26 cellular contexts compared by ENCODE assay signal in the genomic region with DNA sequence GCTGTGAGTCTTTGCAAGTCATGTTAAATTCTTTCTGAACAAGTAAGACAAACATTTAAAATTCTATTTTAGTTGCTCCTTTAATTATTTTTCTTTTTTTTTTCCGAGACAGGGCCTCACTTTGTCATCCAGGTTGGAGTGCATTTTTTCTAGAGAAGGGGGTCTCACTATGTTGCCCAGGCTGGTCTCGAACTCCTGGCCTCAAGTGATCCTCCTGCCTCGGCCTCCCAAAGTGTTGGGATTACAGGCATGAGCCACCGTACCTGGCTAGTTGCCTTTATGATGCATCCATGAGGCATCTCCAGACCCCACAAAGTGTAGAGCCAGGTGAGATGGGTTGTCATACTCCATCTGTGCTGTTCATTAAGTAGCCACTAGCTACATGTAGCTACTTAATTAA. TPM values are rescaled to one million over a fixed set of nuclear protein-coding genes. Genes with fewer than 3 reads are reported as not detected.
DNase-seq lines count a peak whose midpoint lies in the region; ATAC-seq, FAIRE-seq and TF ChIP-seq lines count a peak whose summit lies in the region.
"Had no signal": no experiment of that assay in that cellular context is flagged by ENCODE, and none has a peak within 500 bp of the region (broad histone marks: within the 10 kb centered on the region; RNA-seq: fewer than 3 reads in every experiment).

No MANE protein-coding gene starts in this region.

- dilution Hi-C loops in IMR-90 (cut with HindIII; ENCODE audit: low sequenced_read_pairs, unreplicated experiment): no loop called here

- no peaks in the 10 kb centered on the region for H3K27me3 Mint-ChIP-seq in neural crest cell (ENCODE audit: low read depth)
- H3K27me3 Mint-ChIP-seq: CD4-positive, alpha-beta T cell; CD8-positive, alpha-beta memory T cell had no signal

- H3K79me2 ChIP-seq in HepG2 (ENCODE audit: insufficient read depth, low read length): peaks cover 91% of the 10 kb centered on the region

- ATAC-seq in HepG2 (no peak), right lobe of liver (no peak), IMR-90 (ENCODE audit: low read depth) (no peak)

- H3K4ac ChIP-seq in IMR-90 (ENCODE audit: low read depth, low read length): peak overlapping the region; percentile 66; the same call in 1 of the 2 replicates

- peak overlapping the region; percentile 24 for H3K4me3 Mint-ChIP-seq in neural crest cell
- H3K4me3 Mint-ChIP-seq: CD14-positive monocyte had no signal

- BruUV-seq in HepG2 (replicated peaks; lab: Mats Ljungman, UMichigan) (no TSS peak), IMR-90 (replicated peaks; lab: Mats Ljungman, UMichigan) (no TSS peak)

- peaks cover 24 to 80% of the 10 kb centered on the region in 2 experiments for H3K79me1 ChIP-seq in IMR-90 (ENCODE audit: low read depth in 1 of 2, low read length in 2 of 2)

- H2BK120ac ChIP-seq in IMR-90 (ENCODE audit: low read depth, low read length): no peak overlapping the region

- no peak overlapping the region for H2AK9ac ChIP-seq in IMR-90 (replicated peaks; ENCODE audit: low read depth, low read length, poor library complexity)

- no peaks in the 10 kb centered on the region for H3K36me3 Mint-ChIP-seq in neural crest cell (ENCODE audit: low read depth)

- 95% methylated on average over 4 of the region's 4 CpGs for WGBS in HepG2 (ENCODE audit: low lambda C conversion rate)
- WGBS in right lobe of liver (ENCODE audit: insufficient coverage, low coverage, low lambda C conversion rate, missing lambda C conversion rate): no CpG with 5 or more reads among the region's 4 CpGs
- WGBS in IMR-90 (ENCODE audit: extremely low coverage in 2 of 2, insufficient read length in 1 of 2), 2 experiments: no CpG with 5 or more reads among the region's 4 CpGs

- H3K9me3 Mint-ChIP-seq in neural crest cell: no peaks in the 10 kb centered on the region
- H3K9me3 Mint-ChIP-seq: CD4-positive, alpha-beta T cell; CD8-positive, alpha-beta memory T cell had no signal

- H2BK5ac ChIP-seq in IMR-90 (ENCODE audit: low read depth, low read length, poor library complexity, severe bottlenecking): peak overlapping the region; percentile 15

- no peak overlapping the region for H3K9ac ChIP-seq in HepG2 (ENCODE audit: insufficient read depth, low read depth, low read length)
- no peak overlapping the region for H3K9ac ChIP-seq in IMR-90 (ENCODE audit: low read depth, low read length)
- H3K9ac ChIP-seq: BLaER1 treated with 17β-estradiol and CSF1 and Interleukin-3, amounts not matched to agents 10 nM and 100 nM had no signal

- TF ChIP-seq EP300 in HepG2 (IDR thresholded peaks at IDR 0.05; ENCODE audit: low read depth in 2 of 2, low read length in 2 of 2): no peak
- TF ChIP-seq EP300 in HepG2 (CRISPR knock-in tag; IDR thresholded peaks at IDR 0.05; ENCODE audit: borderline replicate concordance): no peak

- H4K91ac ChIP-seq in IMR-90 (ENCODE audit: insufficient read depth, low read depth, low read length): no peak overlapping the region

- FAIRE-seq in HepG2 (lab: Jason Lieb, UNC): no peak
- FAIRE-seq: A204.1, D721Med, GM12891, GM18507, H1 had no signal

- peaks cover 27% of the 10 kb centered on the region for H3K4me1 Mint-ChIP-seq in neural crest cell

- H3K27ac Mint-ChIP-seq in neural crest cell (ENCODE audit: unreplicated experiment): no peak overlapping the region

- H3K4me3 ChIP-seq in HepG2 (replicated peaks in 1 of 3; ENCODE audit: insufficient read depth in 1 of 3, low read depth in 2 of 3, low read length in 3 of 3) (no peak overlapping the region), right lobe of liver (no peak overlapping the region), IMR-90 (ENCODE audit: insufficient read depth, low read depth, low read length) (no peak overlapping the region)
- H3K4me3 ChIP-seq: BLaER1 treated with 17β-estradiol and CSF1 and Interleukin-3, amounts not matched to agents 10 nM and 100 nM had no signal

- POLR2A ChIA-PET in HepG2 (lab: Yijun Ruan, JAX) (no interaction called here), IMR-90 (lab: Charles Lee; ENCODE audit: unreplicated experiment) (interaction anchor here (0.6 to 0.7 kb wide), 2 partner anchors 46 to 109 kb away, joined by 4 to 6 read pairs; no protein-coding TSS in a partner anchor)

- peak overlapping the region; percentile 66 for H2AK5ac ChIP-seq in IMR-90 (ENCODE audit: low read depth, low read length)

- TF ChIP-seq RAD21 in HepG2 (CRISPR knock-in tag; IDR thresholded peaks at IDR 0.05): no peak
- no peak for TF ChIP-seq RAD21 in IMR-90 (IDR thresholded peaks at IDR 0.05; ENCODE audit: low read length)

- intact Hi-C loops in HepG2 (cut with micrococcal nuclease; ENCODE audit: unreplicated experiment): no loop called here
- intact Hi-C loops in right lobe of liver (cut with DNase I): no loop called here
- intact Hi-C loops in IMR-90 (cut with micrococcal nuclease): no loop called here

- no peak overlapping the region for H3K23ac ChIP-seq in IMR-90 (ENCODE audit: low read depth, low read length)

- H3K18ac ChIP-seq in IMR-90 (ENCODE audit: low read depth, low read length): peak overlapping the region; percentile 6; the same call in 1 of the 2 replicates

- H3K9me1 ChIP-seq in IMR-90 (ENCODE audit: insufficient read depth, low read length): peaks cover 26% of the 10 kb centered on the region

- H3K9me3 ChIP-seq in HepG2 (ENCODE audit: low read length): no peaks in the 10 kb centered on the region
- no peaks in the 10 kb centered on the region for H3K9me3 ChIP-seq in right lobe of liver
- H3K9me3 ChIP-seq in IMR-90 (ENCODE audit: control insufficient read depth, insufficient read depth, low read length): no peaks in the 10 kb centered on the region
- H3K9me3 ChIP-seq: BE2C; BLaER1 treated with 17β-estradiol and CSF1 and Interleukin-3, amounts not matched to agents 10 nM and 100 nM had no signal

- DNase-seq in HepG2 (ENCODE audit: low spot score) (no peak), right lobe of liver (no peak), IMR-90 (no peak), neural crest cell (ENCODE audit: low read depth, low spot score) (no peak), DMS114 treated with DMSO at 0.1 percent for 48 hours (lab: John Stamatoyannopoulos, UW; ENCODE audit: unreplicated experiment) (no peak), UCSD-AML1 (lab: John Stamatoyannopoulos, UW; ENCODE audit: unreplicated experiment) (no peak), GM20000 (ENCODE audit: low spot score) (no peak)
- DNase-seq: ACHN; AML-193; BE2C; CD4-positive, alpha-beta T cell; CD8-positive, alpha-beta memory T cell; DMS 273 treated with DMSO at 0.1 percent for 48 hours; DMS53; DMS79 treated with DMSO at 0.1 percent for 48 hours; GF-D8; H7; HCEC 1CT had no signal

- H2AFZ ChIP-seq in HepG2 (ENCODE audit: low read length) (no peak overlapping the region), IMR-90 (replicated peaks; ENCODE audit: low read length, poor library complexity) (no peak overlapping the region)

- H4K8ac ChIP-seq in IMR-90 (ENCODE audit: low read depth in 2 of 2, low read length in 2 of 2): no peak overlapping the region; a peak in 1 of 4 replicates

- H2BK20ac ChIP-seq in IMR-90 (ENCODE audit: low read depth, low read length): peak overlapping the region; percentile 36; the same call in 1 of the 2 replicates

- H3K36me3 ChIP-seq in HepG2 (replicated peaks in 1 of 2; ENCODE audit: control insufficient read depth in 1 of 2, insufficient read depth in 2 of 2, low read length in 2 of 2): peaks cover 2 to 12% of the 10 kb centered on the region in 2 experiments; a peak in 4 of 5 replicates
- H3K36me3 ChIP-seq in right lobe of liver: no peaks in the 10 kb centered on the region
- H3K36me3 ChIP-seq in IMR-90 (ENCODE audit: control insufficient read depth, insufficient read depth, low read length): peaks cover 5% of the 10 kb centered on the region; the same call in 1 of the 2 replicates

- H3K27ac ChIP-seq in HepG2 (ENCODE audit: extremely low read length, insufficient read depth, low read length) (no peak overlapping the region), right lobe of liver (no peak overlapping the region), IMR-90 (ENCODE audit: insufficient read depth, low read length) (peak overlapping the region; percentile 57; the same call in 1 of the 2 replicates)
- H3K27ac ChIP-seq: 22Rv1; BLaER1 treated with 17β-estradiol and CSF1 and Interleukin-3, amounts not matched to agents 10 nM and 100 nM had no signal

- H3K27me3 ChIP-seq in HepG2 (ENCODE audit: control insufficient read depth in 1 of 2, insufficient read depth in 2 of 2, low read length in 2 of 2) (no peaks in the 10 kb centered on the region), right lobe of liver (no peaks in the 10 kb centered on the region), IMR-90 (ENCODE audit: control insufficient read depth, insufficient read depth, low read length) (no peaks in the 10 kb centered on the region)
- H3K27me3 ChIP-seq: BE2C; BLaER1 treated with 17β-estradiol and CSF1 and Interleukin-3, amounts not matched to agents 10 nM and 100 nM had no signal

- H2BK15ac ChIP-seq in IMR-90 (ENCODE audit: low read depth, low read length): no peak overlapping the region; the same call in 2 of the 3 replicates

- H3K56ac ChIP-seq in IMR-90 (ENCODE audit: extremely low read depth, insufficient read depth, low read length): no peak overlapping the region

- in situ Hi-C loops in HepG2 (cut with HindIII; ENCODE audit: extremely low pct_ligation_motif_present, low pct_unique_long_range_greater_than_20kb) (no loop called here), IMR-90 (cut with MboI; ENCODE audit: low sequenced_read_pairs) (no loop called here)

- TF ChIP-seq POLR2A in HepG2 (IDR thresholded peaks at IDR 0.05; ENCODE audit: insufficient read depth in 1 of 2, low read depth in 2 of 2, low read length in 2 of 2): no peak
- no peak for TF ChIP-seq POLR2A in right lobe of liver (IDR thresholded peaks at IDR 0.05)
- TF ChIP-seq POLR2A in IMR-90 (IDR thresholded peaks at IDR 0.05; ENCODE audit: low read depth, low read length): no peak

- TF ChIP-seq CTCF in HepG2 (CRISPR knock-in tag; IDR thresholded peaks at IDR 0.05) (no peak), right lobe of liver (IDR thresholded peaks at IDR 0.05) (no peak), IMR-90 (conservative IDR thresholded peaks at IDR 0.05; ENCODE audit: low read depth, low read length) (no peak), neural crest cell (conservative IDR thresholded peaks at IDR 0.05) (no peak), GM20000 (IDR thresholded peaks at IDR 0.05; ENCODE audit: extremely low read depth, missing control alignments) (no peak)

- H3K4me1 ChIP-seq in HepG2 (ENCODE audit: insufficient read depth, low read length) (peaks cover 37% of the 10 kb centered on the region), right lobe of liver (peaks cover 0 to 12% (median 2%) of the 10 kb centered on the region in 4 donors), IMR-90 (ENCODE audit: control insufficient read depth, insufficient read depth, low read length) (peaks cover 31% of the 10 kb centered on the region)

- CTCF ChIA-PET in HepG2 (lab: Yijun Ruan, JAX; ENCODE audit: low intra/inter-chr PET ratio, low total read pairs): no interaction called here
- CTCF ChIA-PET in IMR-90 (lab: Yijun Ruan, JAX): no interaction called here

- H4K20me1 ChIP-seq in HepG2 (ENCODE audit: insufficient read depth, low read length): peaks cover 19% of the 10 kb centered on the region
- peaks cover 66% of the 10 kb centered on the region for H4K20me1 ChIP-seq in IMR-90 (ENCODE audit: insufficient read depth, low read length)

- H3K4me2 ChIP-seq in HepG2 (ENCODE audit: low read depth, low read length) (no peak overlapping the region), IMR-90 (ENCODE audit: low read depth, low read length) (no peak overlapping the region; the same call in 1 of the 2 replicates)
- H3K4me2 ChIP-seq: BLaER1 treated with 17β-estradiol and CSF1 and Interleukin-3, amounts not matched to agents 10 nM and 100 nM had no signal

- H3K14ac ChIP-seq in IMR-90 (replicated peaks; ENCODE audit: low read depth, low read length): 0 out of 2 replicates have a peak overlapping the region, but pooled peaks have one; percentile 55

- H4K5ac ChIP-seq in IMR-90 (ENCODE audit: low read depth, low read length): no peak overlapping the region

RNA-seq across cellular contexts. Expression of a gene that starts 4.4 kb away (rescaled TPM):
- total RNA-seq in HepG2 (2016; rRNA removed; fragmentation: Illumina TruSeq; extraction: Trizol) (60.1 and 136 TPM in 2 replicates), right lobe of liver (100 to 1,000 TPM in 1 of 6 experiments, 10 to 100 TPM in 5; 70.0 to 118 (median 84.3) TPM), IMR-90 (2012; rRNA removed) (116 and 119 TPM in 2 replicates), neural crest cell (219 and 232 TPM in 2 replicates)
- total RNA-seq in HepG2 (2016; cell fraction: cytosol; rRNA removed; fragmentation: Illumina TruSeq; extraction: Trizol; ENCODE audit: low read depth): 427 and 465 TPM in 2 replicates
- 62.2 and 127 TPM in 2 replicates for total RNA-seq in HepG2 (2016; cell fraction: insoluble cytoplasmic fraction; rRNA removed; fragmentation: Illumina TruSeq; extraction: Trizol)
- 131 and 135 TPM in 2 replicates for total RNA-seq in HepG2 (2016; cell fraction: membrane; rRNA removed; fragmentation: Illumina TruSeq; extraction: Trizol)
- total RNA-seq in HepG2 (2016; cell fraction: nucleus; rRNA removed; fragmentation: Illumina TruSeq; extraction: Trizol): 67.8 and 78.6 TPM in 2 replicates
- polyA plus RNA-seq in HepG2 (2011; rRNA removed) (162 and 194 TPM in 2 replicates), IMR-90 (2012; rRNA removed) (197 and 231 TPM in 2 replicates)
- 81.2 and 134 TPM in 2 replicates for polyA plus RNA-seq in HepG2 (2011; cell fraction: cytosol; rRNA removed)
- polyA plus RNA-seq in HepG2 (2011; cell fraction: nucleus; rRNA removed): 23.1 and 30.4 TPM in 2 replicates
- 126 and 155 TPM in 2 replicates for polyA plus RNA-seq in HepG2 (2012)
- polyA plus RNA-seq in HepG2 (2016; cell fraction: cytosol; fragmentation: Illumina TruSeq; extraction: Trizol; ENCODE audit: low read depth): 16.3 and 18.9 TPM in 2 replicates
- 227 and 248 TPM in 2 replicates for polyA plus RNA-seq in HepG2 (2016; cell fraction: insoluble cytoplasmic fraction; fragmentation: Illumina TruSeq; extraction: Trizol; ENCODE audit: low read depth)
- 22.8 and 26.0 TPM in 2 replicates for polyA plus RNA-seq in HepG2 (2016; cell fraction: membrane; fragmentation: Illumina TruSeq; extraction: Trizol; ENCODE audit: low read depth)
- polyA plus RNA-seq in HepG2 (2016; cell fraction: nucleus; fragmentation: Illumina TruSeq; extraction: Trizol; ENCODE audit: insufficient read depth, low read depth): 96.5 and 111 TPM in 2 replicates
- polyA minus RNA-seq in HepG2 (2011; rRNA and poly(A)+ RNA removed; ENCODE audit: low replicate concordance): 126 and 271 TPM in 2 replicates
- 105 and 118 TPM in 2 replicates for polyA minus RNA-seq in HepG2 (2011; cell fraction: cytosol; rRNA and poly(A)+ RNA removed)
- polyA minus RNA-seq in HepG2 (2011; cell fraction: nucleus; rRNA and poly(A)+ RNA removed): 95.1 and 136 TPM in 2 replicates
- 32.5 and 114 TPM in 2 replicates for polyA plus RNA-seq in IMR-90 (2012; cell fraction: cytosol; rRNA removed)
- 8.9 and 101 TPM in 2 replicates for polyA plus RNA-seq in IMR-90 (2012; cell fraction: nucleus; rRNA removed; ENCODE audit: low replicate concordance)
